ENCODE assay signal across 20 cellular contexts in the genomic region with DNA sequence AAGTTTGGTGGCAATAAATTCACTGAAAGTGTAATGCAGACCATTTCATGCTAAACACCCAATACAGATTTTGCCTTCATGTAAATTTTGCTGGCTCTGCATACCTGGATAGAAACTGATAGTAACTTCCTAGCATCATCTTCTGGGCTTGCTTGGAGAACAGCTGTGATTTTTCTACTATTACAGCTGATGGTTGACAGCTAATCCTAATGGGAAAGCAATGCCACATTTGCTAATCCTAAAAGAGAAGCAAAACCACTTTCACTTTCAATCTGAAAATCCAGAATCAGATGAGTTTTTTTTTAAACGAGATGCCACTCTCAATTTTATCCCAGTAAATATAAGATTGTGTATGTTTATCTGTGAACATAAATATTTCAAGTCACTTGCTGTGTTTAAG.
DNase-seq lines count a peak whose midpoint lies in the region; ATAC-seq and TF ChIP-seq lines count a peak whose summit lies in the region.
"Had no signal": no experiment of that assay in that cellular context is flagged by ENCODE, and none has a peak within 500 bp of the region (broad histone marks: within the 10 kb centered on the region; RNA-seq: fewer than 3 reads in every experiment).

No MANE protein-coding gene starts in this region.

- H3K4me1 ChIP-seq in KMS-11 (ENCODE audit: low read depth, poor library complexity, severe bottlenecking) (peaks cover 20% of the 10 kb centered on the region), mesenchymal stem cell (ENCODE audit: control insufficient read depth, insufficient read depth, low read depth, low read length) (no peaks in the 10 kb centered on the region)

- no peak overlapping the region for H2BK120ac ChIP-seq in mesenchymal stem cell (ENCODE audit: low read depth, low read length)

- no peaks in the 10 kb centered on the region for H3K79me2 ChIP-seq in KMS-11 (ENCODE audit: insufficient read depth, low read depth)

- H3K18ac ChIP-seq in mesenchymal stem cell (ENCODE audit: low read depth in 1 of 2, low read length in 2 of 2) = no peak overlapping the region

- H3K9ac ChIP-seq in KMS-11 = no peak overlapping the region
- no peak overlapping the region for H3K9ac ChIP-seq in mesenchymal stem cell (ENCODE audit: low read length)
- H3K9ac ChIP-seq: BLaER1 treated with 17β-estradiol and CSF1 and Interleukin-3, amounts not matched to agents 10 nM and 100 nM; SK-N-SH had no signal

- H2BK5ac ChIP-seq in mesenchymal stem cell (ENCODE audit: low read depth, low read length, poor library complexity, severe bottlenecking) = no peak overlapping the region

- H3K27me3 ChIP-seq in KMS-11 (ENCODE audit: insufficient read depth, low read depth) (no peaks in the 10 kb centered on the region), mesenchymal stem cell (ENCODE audit: control insufficient read depth in 1 of 2, insufficient read depth in 1 of 2, low read length in 2 of 2) (no peaks in the 10 kb centered on the region)
- H3K27me3 ChIP-seq: BLaER1 treated with 17β-estradiol and CSF1 and Interleukin-3, amounts not matched to agents 10 nM and 100 nM had no signal

- no peak for ATAC-seq in HG02798 (IDR thresholded peaks at IDR 0.05; ENCODE audit: poor library complexity, unreplicated experiment)
- ATAC-seq: Panc1, T-cell had no signal

- H3K4me3 ChIP-seq in KMS-11 (IDR thresholded peaks at IDR 0.05; ENCODE audit: insufficient read depth, low read depth, low read length) (no peak overlapping the region), mesenchymal stem cell (ENCODE audit: insufficient read depth in 1 of 2, low read depth in 1 of 2, low read length in 2 of 2) (no peak overlapping the region)
- H3K4me3 ChIP-seq: BLaER1 treated with 17β-estradiol and CSF1 and Interleukin-3, amounts not matched to agents 10 nM and 100 nM had no signal

- no peak overlapping the region for H2AK5ac ChIP-seq in mesenchymal stem cell (ENCODE audit: low read length, severe bottlenecking)

- H3K4ac ChIP-seq in mesenchymal stem cell (ENCODE audit: low read depth in 1 of 2, low read length in 2 of 2) = no peak overlapping the region

- TF ChIP-seq CTCF in KMS-11 (conservative IDR thresholded peaks at IDR 0.05; ENCODE audit: low read depth, low read length) = no peak

- H3K36me3 ChIP-seq in KMS-11 (ENCODE audit: insufficient read depth) (no peaks in the 10 kb centered on the region), mesenchymal stem cell (ENCODE audit: control insufficient read depth in 1 of 2, insufficient read depth in 2 of 2, low read depth in 1 of 2, low read length in 2 of 2) (no peaks in the 10 kb centered on the region)
- H3K36me3 ChIP-seq: BLaER1 treated with 17β-estradiol and CSF1 and Interleukin-3, amounts not matched to agents 10 nM and 100 nM had no signal

- H2AFZ ChIP-seq in KMS-11 (ENCODE audit: low read depth) (peak overlapping the region; percentile 24; the same call in 1 of the 2 replicates), mesenchymal stem cell (ENCODE audit: low read depth, low read length) (no peak overlapping the region)

- H3K23ac ChIP-seq in mesenchymal stem cell (ENCODE audit: low read length in 2 of 2) = no peak overlapping the region

- WGBS in mesenchymal stem cell = no CpG with 5 or more reads among the region's 1 CpG

- peaks cover 2% of the 10 kb centered on the region for H3K9me3 ChIP-seq in mesenchymal stem cell (ENCODE audit: control insufficient read depth, low read length)
- H3K9me3 ChIP-seq: BLaER1 treated with 17β-estradiol and CSF1 and Interleukin-3, amounts not matched to agents 10 nM and 100 nM; SK-N-SH had no signal

- no peak overlapping the region for H3K14ac ChIP-seq in mesenchymal stem cell (ENCODE audit: low read length in 2 of 2)

- peak; percentile 13 for DNase-seq in DMS53 (lab: John Stamatoyannopoulos, UW)
- peak; percentile 18 for DNase-seq in RKO (ENCODE audit: low spot score)
- DNase-seq in mesenchymal stem cell = peak; percentile 40
- DNase-seq in Ammon's horn (ENCODE audit: low spot score) = no peak
- no peak for DNase-seq in HUDEP-2 (lab: John Stamatoyannopoulos, UW; ENCODE audit: unreplicated experiment in 76 of 76)
- DNase-seq: DMS 273 treated with DMSO at 0.1 percent for 48 hours, KBM-7, NCI-H1092 treated with DMSO at 0.1 percent for 48 hours, NCI-H187 treated with DMSO at 0.1 percent for 48 hours, NCI-H345, NCI-H526, Right ventricle myocardium superior, SK-N-SH, T-cell, T-helper 9 cell had no signal

- H4K20me1 ChIP-seq in KMS-11 (ENCODE audit: insufficient read depth) = no peaks in the 10 kb centered on the region
- H4K20me1 ChIP-seq: BLaER1 treated with 17β-estradiol and CSF1 and Interleukin-3, amounts not matched to agents 10 nM and 100 nM had no signal

- peak overlapping the region; percentile 57 for H3K4me2 ChIP-seq in KMS-11
- no peak overlapping the region for H3K4me2 ChIP-seq in mesenchymal stem cell (ENCODE audit: low read length, poor library complexity, severe bottlenecking)
- H3K4me2 ChIP-seq: BLaER1 treated with 17β-estradiol and CSF1 and Interleukin-3, amounts not matched to agents 10 nM and 100 nM; SK-N-SH had no signal

- H4K8ac ChIP-seq in mesenchymal stem cell (ENCODE audit: low read length) = no peak overlapping the region

- H2BK15ac ChIP-seq in mesenchymal stem cell (ENCODE audit: low read depth, poor library complexity, severe bottlenecking) = no peak overlapping the region

- H3K27ac ChIP-seq in KMS-11 = 0 out of 2 replicates have a peak overlapping the region, but pooled peaks have one; percentile 4
- H3K27ac ChIP-seq in mesenchymal stem cell (ENCODE audit: low read length, poor library complexity, severe bottlenecking) = no peak overlapping the region
- H3K27ac ChIP-seq: BLaER1 treated with 17β-estradiol and CSF1 and Interleukin-3, amounts not matched to agents 10 nM and 100 nM; HL-60 had no signal

- no peak overlapping the region for H2BK12ac ChIP-seq in mesenchymal stem cell (ENCODE audit: low read length in 2 of 2)

- no peak overlapping the region for H4K91ac ChIP-seq in mesenchymal stem cell (ENCODE audit: low read length)

- H3K79me1 ChIP-seq in mesenchymal stem cell (replicated peaks; ENCODE audit: low read length, poor library complexity, severe bottlenecking) = no peaks in the 10 kb centered on the region

Comparison
In these comparisons a context has a peak if more than half of its experiments do, and no peak if none do; other contexts are left out.
1. DNase-seq: peak in DMS53 (single experiment), RKO (single experiment) and mesenchymal stem cell (single experiment); none in Ammon's horn (single experiment) and HUDEP-2 (0 of 76).